20 cellular contexts compared by ENCODE assay signal in genomic region chr3:30324587-30324986, GRCh38.
DNase-seq lines count a peak whose midpoint lies in the region; ATAC-seq lines count a peak whose summit lies in the region.
"Had no signal": no experiment of that assay in that cellular context is flagged by ENCODE, and none has a peak within 500 bp of the region (broad histone marks: within the 10 kb centered on the region; RNA-seq: fewer than 3 reads in every experiment).

No MANE protein-coding gene starts in this region.

- H3K36me3 ChIP-seq in skeletal muscle satellite cell (ENCODE audit: insufficient read depth, low read length) = no peaks in the 10 kb centered on the region

- 46% methylated on average over 1 of the region's 1 CpG for WGBS in right cardiac atrium

- peak overlapping the region; percentile 67 for H3K9ac ChIP-seq in skeletal muscle satellite cell (ENCODE audit: low read depth, low read length)

- H3K4me1 ChIP-seq in right cardiac atrium (ENCODE audit: control insufficient read depth, insufficient read depth, low read length) (no peaks in the 10 kb centered on the region), skeletal muscle satellite cell (ENCODE audit: control insufficient read depth, insufficient read depth, low read length) (peaks cover 8% of the 10 kb centered on the region)
- H3K4me1 ChIP-seq: psoas muscle had no signal

- H3K27me3 ChIP-seq in right cardiac atrium (ENCODE audit: control insufficient read depth, insufficient read depth) (no peaks in the 10 kb centered on the region), skeletal muscle satellite cell (ENCODE audit: control insufficient read depth, insufficient read depth, low read length) (no peaks in the 10 kb centered on the region)

- ATAC-seq in right cardiac atrium = peak; percentile 47 to 56
- ATAC-seq: natural killer cell, psoas muscle had no signal

- no peak overlapping the region for H3K27ac ChIP-seq in right cardiac atrium (ENCODE audit: low read length)
- H3K27ac ChIP-seq: 22Rv1, psoas muscle, SK-N-MC had no signal

- H3K4me3 ChIP-seq in right cardiac atrium (ENCODE audit: low read length) (no peak overlapping the region), skeletal muscle satellite cell (ENCODE audit: low read length) (no peak overlapping the region)
- H3K4me3 ChIP-seq: psoas muscle, SK-N-MC had no signal

- intact Hi-C loops in right cardiac atrium (cut with DNase I) = no loop called here

- DNase-seq in DMS53 (lab: John Stamatoyannopoulos, UW) (peak; percentile 11), DMS53 treated with DMSO at 0.1 percent for 48 hours (lab: John Stamatoyannopoulos, UW; ENCODE audit: unreplicated experiment) (no peak), SW480 (ENCODE audit: low spot score) (peak; percentile 55), right cardiac atrium (no peak), iPS-NIHi11 (ENCODE audit: low spot score) (no peak), NCI-H774 (lab: John Stamatoyannopoulos, UW) (no peak), NCI-H524 treated with DMSO at 0.1 percent for 48 hours (lab: John Stamatoyannopoulos, UW) (no peak)
- DNase-seq: activated CD4-positive, alpha-beta T cell treated with anti-CD3 and anti-CD28 coated beads, Interleukin-2, amount 10 ng/mL, durations not matched to agents 24 days and 14 days; activated CD8-positive, alpha-beta memory T cell treated with anti-CD3 and anti-CD28 coated beads, Interleukin-2, amount 50 U/mL, for 48 hours; activated naive CD4-positive, alpha-beta T cell treated with Interleukin-2 at 50 U/mL for 16 hours; DMS79; MM.1S; natural killer cell; NCI-H187 treated with DMSO at 0.1 percent for 48 hours; psoas muscle; stimulated activated naive CD4-positive, alpha-beta T cell treated with Interleukin-2 at 50 U/mL for 16 hours; trophoblast cell had no signal

- no peaks in the 10 kb centered on the region for H3K9me3 ChIP-seq in right cardiac atrium (ENCODE audit: control insufficient read depth, low read length)
- no peaks in the 10 kb centered on the region for H3K9me3 ChIP-seq in skeletal muscle satellite cell (replicated peaks; ENCODE audit: low read length)

- H3K4me2 ChIP-seq in skeletal muscle satellite cell (ENCODE audit: low read length) = peak overlapping the region; percentile 15

Comparison
In these comparisons a context has a peak if more than half of its experiments do, and no peak if none do; other contexts are left out.
1. DNase-seq: peak in DMS53 (single experiment) and SW480 (single experiment); none in DMS53 treated with DMSO at 0.1 percent for 48 hours (single experiment), right cardiac atrium (0 of 3), iPS-NIHi11 (single experiment), NCI-H774 (single experiment) and NCI-H524 treated with DMSO at 0.1 percent for 48 hours (single experiment).